In genomic region chr6:79234150-79235022, GRCh38 we compare ENCODE assay signal across 8 cellular contexts. TPM values are rescaled to one million over a fixed set of nuclear protein-coding genes. Genes with fewer than 3 reads are reported as not detected.
DNase-seq lines count a peak whose midpoint lies in the region; ATAC-seq, FAIRE-seq and TF ChIP-seq lines count a peak whose summit lies in the region.

Gene HMGN3 (minus strand): TSS chr6:79234682.

- H3K4me1 ChIP-seq in heart right ventricle (peaks cover 0 to 41% (median 28%) of the 10 kb centered on the region in 9 donors), upper lobe of left lung (peaks cover 12 to 30% (median 23%) of the 10 kb centered on the region in 4 donors)

- WGBS in heart right ventricle, 2 donors: 3% methylated on average over 51 of the region's 51 CpGs
- WGBS in upper lobe of left lung, 2 donors: 3% methylated on average over 46 to 50 of the region's 51 CpGs

- TF ChIP-seq EP300 in upper lobe of left lung (IDR thresholded peaks at IDR 0.05): no peak

- peak; percentile 85 for FAIRE-seq in GM12891 (lab: Jason Lieb, UNC)

- TF ChIP-seq CTCF in heart right ventricle (IDR thresholded peaks at IDR 0.05): peak in 4 of 9 donors; percentile 28 to 51 (median 41)
- peak in 4 of 6 experiments; percentile 6 to 40 (median 33) for TF ChIP-seq CTCF in upper lobe of left lung (IDR thresholded peaks at IDR 0.05)

- H3K27ac ChIP-seq in heart right ventricle (peak within 1 kb of the TSS; percentile 79 to 97 (median 94)), upper lobe of left lung (peak within 1 kb of the TSS; percentile 76 to 90 (median 87))

- no peaks in the 10 kb centered on the region for H3K9me3 ChIP-seq in heart right ventricle
- H3K9me3 ChIP-seq in upper lobe of left lung: no peaks in the 10 kb centered on the region

- H3K4me3 ChIP-seq in heart right ventricle (peak within 1 kb of the TSS; percentile 50 to 81 (median 72)), upper lobe of left lung (peak within 1 kb of the TSS; percentile 34 to 85 (median 80))

- peak; percentile 71 for TF ChIP-seq POLR2A in GM12891 (IDR thresholded peaks at IDR 0.05; ENCODE audit: low read depth, low read length)
- peak in 3 of 4 donors; percentile 84 to 91 (median 85) for TF ChIP-seq POLR2A in upper lobe of left lung (IDR thresholded peaks at IDR 0.05)

- H3K27me3 ChIP-seq in heart right ventricle (no peaks in the 10 kb centered on the region), upper lobe of left lung (no peaks in the 10 kb centered on the region)

- DNase-seq in GM12891 (ENCODE audit: insufficient read length, low spot score) (peak; percentile 63), NCI-H1436 (lab: John Stamatoyannopoulos, UW) (peak; percentile 94), amniotic epithelial cell (ENCODE audit: low read depth) (peak; percentile 92), heart right ventricle (peak; percentile 96 to 97), posterior cingulate gyrus (peak; percentile 94 to 100 (median 97)), upper lobe of left lung (peak; percentile 97 to 99)

- peak; percentile 95 for ATAC-seq in HG02798 (IDR thresholded peaks at IDR 0.05; ENCODE audit: poor library complexity, unreplicated experiment)
- ATAC-seq in heart right ventricle: peak; percentile 96 to 99 (median 98)
- ATAC-seq in upper lobe of left lung (ENCODE audit: low FRiP score in 2 of 2): peak; percentile 98 to 99

- H3K36me3 ChIP-seq in heart right ventricle (no peaks in the 10 kb centered on the region), upper lobe of left lung (no peaks in the 10 kb centered on the region)

- intact Hi-C loops in T-helper 1 cell treated with Interleukin-12 subunit alpha and Interleukin-12 subunit beta and Interleukin-4 antibody, amounts not matched to agents 30 ng/mL and 1 ng/mL, for 36 hours (cut with micrococcal nuclease): loop anchor here (1.0 to 10.0 kb wide), 8 partner anchors 156 to 872 kb away; partner anchors contain the start of genes BCKDHB, IRAK1BP1, PHIP and TTK
- intact Hi-C loops in heart right ventricle (cut with DNase I) (loop anchor here in 8 of 10 donors (1.0 to 10.0 kb wide), 6 partner anchors 156 to 770 kb away; partner anchors contain the start of genes PHIP (in 5 of the 8), LCA5 (in 3 of the 8) and TTK (in 1 of the 8)), posterior cingulate gyrus (cut with DNase I) (loop anchor here (1.0 to 2.0 kb wide), 2 partner anchors 186 to 303 kb away; partner anchors contain the start of gene LCA5)

TF ChIP-seq in GM12891, 5 proteins besides CTCF, POLR2A, EP300 and RAD21:
- no peak for TF ChIP-seq SPI1 (IDR thresholded peaks at IDR 0.05; ENCODE audit: low read depth, low read length)
- peak; percentile 65 for TF ChIP-seq POLR2AphosphoS5 (IDR thresholded peaks at IDR 0.05; ENCODE audit: low read depth, low read length)
- peak; percentile 36 for TF ChIP-seq PAX5 (IDR thresholded peaks at IDR 0.05; ENCODE audit: insufficient read depth, low read length, severe bottlenecking)

RNA-seq across cellular contexts. Expression of gene HMGN3, which starts in this region (rescaled TPM):
- polyA plus RNA-seq in GM12891 (2012; ENCODE audit: low read depth, missing spikeins): 180 TPM
- 54.0 and 56.7 TPM in 2 replicates for total RNA-seq in T-helper 1 cell treated with Interleukin-12 subunit alpha and Interleukin-12 subunit beta and Interleukin-4 antibody, amounts not matched to agents 30 ng/mL and 1 ng/mL, for 36 hours
- total RNA-seq in heart right ventricle: 100 to 1,000 TPM; 105 to 180 (median 137) TPM
- 100 to 1,000 TPM in 1 of 2 donors, 10 to 100 TPM in 1; 81.6 to 205 TPM for polyA plus RNA-seq in heart right ventricle
- total RNA-seq in upper lobe of left lung: 100 to 1,000 TPM in 3 of 6 donors, 10 to 100 TPM in 3; 76.2 to 244 (median 102) TPM

Comparison
In these comparisons a context has a peak if more than half of its experiments do, and no peak if none do; other contexts are left out.
1. Peak in every context shown above with its lines: DNase-seq, ATAC-seq, H3K4me3 ChIP-seq and H3K27ac ChIP-seq.